In genomic region chr1:117138556-117138955, GRCh38 we compare ENCODE assay signal across 25 cellular contexts.
"Had no signal": no experiment of that assay in that cellular context is flagged by ENCODE, and none has a peak within 500 bp of the region (broad histone marks: within the 10 kb centered on the region; RNA-seq: fewer than 3 reads in every experiment).

No MANE protein-coding gene starts in this region.

- H3K36me3 Mint-ChIP-seq: activated CD8-positive, alpha-beta memory T cell treated with anti-CD3 and anti-CD28 coated beads, Interleukin-2, amount 10 ng/mL, durations not matched to agents 7 days and 5 days; activated naive CD8-positive, alpha-beta T cell treated with anti-CD3 and anti-CD28 coated beads for 36 hours; T-cell had no signal

- H3K9me3 Mint-ChIP-seq: activated B cell treated with CpG ODN at 0.5 μM for 24 hours; activated CD4-positive, alpha-beta T cell treated with anti-CD3 and anti-CD28 coated beads, Interleukin-2, amount 10 ng/mL, durations not matched to agents 24 days and 14 days; activated naive CD8-positive, alpha-beta T cell treated with anti-CD3 and anti-CD28 coated beads for 36 hours; activated T-cell treated with anti-CD3 and anti-CD28 coated beads, Interleukin-2, amount 50 U/mL, for 4 hours; T-cell had no signal

- H3K27ac Mint-ChIP-seq: activated B cell treated with CpG ODN at 0.5 μM for 24 hours; activated CD4-positive, alpha-beta T cell treated with anti-CD3 and anti-CD28 coated beads, Interleukin-2, amount 10 ng/mL, durations not matched to agents 24 days and 14 days; activated CD8-positive, alpha-beta memory T cell treated with anti-CD3 and anti-CD28 coated beads, Interleukin-2, amount 10 ng/mL, durations not matched to agents 7 days and 5 days; activated naive CD8-positive, alpha-beta T cell treated with anti-CD3 and anti-CD28 coated beads for 36 hours; T-cell had no signal

- DNase-seq: activated B cell treated with CpG ODN at 0.5 μM for 24 hours; activated CD4-positive, alpha-beta T cell treated with anti-CD3 and anti-CD28 coated beads for 1 hour; activated CD4-positive, alpha-beta T cell treated with anti-CD3 and anti-CD28 coated beads, Interleukin-2, amount 10 ng/mL, durations not matched to agents 24 days and 14 days; activated CD4-positive, alpha-beta T cell treated with anti-CD3 and anti-CD28 coated beads, Interleukin-2, amount 50 U/mL, for 48 hours; activated CD8-positive, alpha-beta memory T cell treated with anti-CD3 and anti-CD28 coated beads, Interleukin-2, amount 10 ng/mL, durations not matched to agents 7 days and 5 days; activated effector memory CD4-positive, alpha-beta T cell treated with anti-CD3 and anti-CD28 coated beads, Interleukin-2, amount 50 U/mL, for 16 hours; activated naive CD4-positive, alpha-beta T cell treated with Interleukin-2 at 50 U/mL for 16 hours; activated naive CD8-positive, alpha-beta T cell treated with anti-CD3 and anti-CD28 coated beads for 36 hours; activated T-cell treated with anti-CD3 and anti-CD28 coated beads, Interleukin-2, amount 50 U/mL, for 4 hours; cerebellar nuclear complex; Karpas-422; MM.1S; NCI-H1105; NCI-H1436; NCI-H187 treated with DMSO at 0.1 percent for 48 hours; NCI-H2081 treated with DMSO at 0.1 percent for 48 hours; NCI-H226; NCI-H524; NCI-H748 treated with DMSO at 0.1 percent for 48 hours; OCI-M1; Peyer's patch; Right ventricle myocardium superior; T-cell; T-helper 2 cell; T1000 had no signal

- H3K4me3 Mint-ChIP-seq: activated B cell treated with CpG ODN at 0.5 μM for 24 hours; activated CD4-positive, alpha-beta T cell treated with anti-CD3 and anti-CD28 coated beads, Interleukin-2, amount 10 ng/mL, durations not matched to agents 24 days and 14 days; activated CD8-positive, alpha-beta memory T cell treated with anti-CD3 and anti-CD28 coated beads, Interleukin-2, amount 10 ng/mL, durations not matched to agents 7 days and 5 days; activated naive CD8-positive, alpha-beta T cell treated with anti-CD3 and anti-CD28 coated beads for 36 hours; activated T-cell treated with anti-CD3 and anti-CD28 coated beads, Interleukin-2, amount 50 U/mL, for 4 hours; T-cell had no signal

- H3K4me1 Mint-ChIP-seq: activated B cell treated with CpG ODN at 0.5 μM for 24 hours; activated CD4-positive, alpha-beta T cell treated with anti-CD3 and anti-CD28 coated beads, Interleukin-2, amount 10 ng/mL, durations not matched to agents 24 days and 14 days; activated CD8-positive, alpha-beta memory T cell treated with anti-CD3 and anti-CD28 coated beads, Interleukin-2, amount 10 ng/mL, durations not matched to agents 7 days and 5 days; activated naive CD8-positive, alpha-beta T cell treated with anti-CD3 and anti-CD28 coated beads for 36 hours; T-cell had no signal
